In genomic region chr12:56581418-56582145, GRCh38 we compare ENCODE assay signal across 1 cellular context.
TF ChIP-seq lines count a peak whose summit lies in the region.

No MANE protein-coding gene starts in this region.

TF ChIP-seq in H1, 55 proteins besides CTCF, POLR2A, EP300 and RAD21 (continued from another document):
- no peak for TF ChIP-seq JUND (IDR thresholded peaks at IDR 0.05; ENCODE audit: low read length)
- no peak for TF ChIP-seq SUZ12 (IDR thresholded peaks at IDR 0.05; ENCODE audit: low read length)
- TF ChIP-seq CBX8 (IDR thresholded peaks at IDR 0.05; ENCODE audit: borderline replicate concordance, low read depth, low read length): no peak
- TF ChIP-seq JUN (IDR thresholded peaks at IDR 0.05; ENCODE audit: low read depth, low read length): no peak
- no peak for TF ChIP-seq NRF1 (IDR thresholded peaks at IDR 0.05; ENCODE audit: low read depth, low read length)
- TF ChIP-seq POLR2AphosphoS5 (IDR thresholded peaks at IDR 0.05; ENCODE audit: low read depth, low read length): no peak
- no peak for TF ChIP-seq TAF1 (IDR thresholded peaks at IDR 0.05; ENCODE audit: low read depth, low read length)
- no peak for TF ChIP-seq SRF (IDR thresholded peaks at IDR 0.05; ENCODE audit: low read depth, low read length)
- no peak for TF ChIP-seq E2F6 (IDR thresholded peaks at IDR 0.05)
